In genomic region chr1:232627645-232628334, GRCh38 we compare ENCODE assay signal across 8 cellular contexts. TPM values are rescaled to one million over a fixed set of nuclear protein-coding genes. Genes with fewer than 3 reads are reported as not detected.
DNase-seq lines count a peak whose midpoint lies in the region; ATAC-seq and TF ChIP-seq lines count a peak whose summit lies in the region.

No MANE protein-coding gene starts in this region.

- POLR2A ChIA-PET in CD8-positive, alpha-beta memory T cell (lab: Charles Lee): no interaction called here

- no peaks in the 10 kb centered on the region for H3K36me3 ChIP-seq in CD8-positive, alpha-beta memory T cell (ENCODE audit: insufficient read depth, low read length)
- H3K36me3 ChIP-seq in duodenal mucosa (ENCODE audit: control insufficient read depth in 1 of 2, insufficient read depth in 2 of 2, low read length in 2 of 2): no peaks in the 10 kb centered on the region

- no peak overlapping the region for H3K4me3 ChIP-seq in CD8-positive, alpha-beta memory T cell (ENCODE audit: low read length)
- H3K4me3 ChIP-seq in duodenal mucosa (ENCODE audit: low read depth in 1 of 2, low read length in 2 of 2): peak overlapping the region; percentile 22 to 75

- peak in 2 of 5 donors; percentile 30 to 44 for DNase-seq in CD8-positive, alpha-beta memory T cell
- peak; percentile 73 for DNase-seq in NCI-H774 (lab: John Stamatoyannopoulos, UW)
- no peak for DNase-seq in neural crest cell (ENCODE audit: low read depth, low spot score)
- DNase-seq in HK-2 (ENCODE audit: unreplicated experiment): no peak

- TF ChIP-seq CTCF in neural crest cell (conservative IDR thresholded peaks at IDR 0.05): peak; percentile 73

- no peaks in the 10 kb centered on the region for H3K9me3 ChIP-seq in CD8-positive, alpha-beta memory T cell (ENCODE audit: low read length)
- H3K9me3 ChIP-seq in duodenal mucosa (ENCODE audit: control insufficient read depth in 1 of 2, low read length in 2 of 2): no peaks in the 10 kb centered on the region

- H3K4me1 Mint-ChIP-seq in CD8-positive, alpha-beta memory T cell: peaks cover 26 to 45% (median 30%) of the 10 kb centered on the region in 3 donors
- H3K4me1 Mint-ChIP-seq in neural crest cell: peaks cover 61% of the 10 kb centered on the region

- H3K4me1 ChIP-seq in CD8-positive, alpha-beta memory T cell (ENCODE audit: insufficient read depth, low read length): peaks cover 9% of the 10 kb centered on the region
- peaks cover 26 to 38% of the 10 kb centered on the region in 2 donors for H3K4me1 ChIP-seq in duodenal mucosa (ENCODE audit: control insufficient read depth in 1 of 2, insufficient read depth in 2 of 2, low read length in 2 of 2)

- H3K36me3 Mint-ChIP-seq in CD8-positive, alpha-beta memory T cell: peaks cover 0 to 3% (median 0%) of the 10 kb centered on the region in 3 donors
- H3K36me3 Mint-ChIP-seq in neural crest cell (ENCODE audit: low read depth): no peaks in the 10 kb centered on the region

- no peaks in the 10 kb centered on the region for H3K27me3 ChIP-seq in CD8-positive, alpha-beta memory T cell (ENCODE audit: insufficient read depth, low read length, poor library complexity, severe bottlenecking)
- H3K27me3 ChIP-seq in duodenal mucosa (ENCODE audit: control insufficient read depth in 1 of 2, insufficient read depth in 2 of 2, low read length in 2 of 2): no peaks in the 10 kb centered on the region

- ATAC-seq in HG03342 (IDR thresholded peaks at IDR 0.05; ENCODE audit: unreplicated experiment) (peak; percentile 25), HG02840 (IDR thresholded peaks at IDR 0.05; ENCODE audit: low FRiP score, unreplicated experiment) (no peak), GM18873 (IDR thresholded peaks at IDR 0.05; ENCODE audit: low FRiP score, unreplicated experiment) (no peak)

- H3K9ac ChIP-seq in duodenal mucosa (ENCODE audit: low read depth in 1 of 2, low read length in 2 of 2): peak overlapping the region in 1 of 2 donors; percentile 15

- peak overlapping the region in 5 of 7 donors; percentile 53 to 95 (median 92) for H3K4me3 Mint-ChIP-seq in CD8-positive, alpha-beta memory T cell
- peak overlapping the region; percentile 94 for H3K4me3 Mint-ChIP-seq in neural crest cell

- peaks cover 16 to 35% of the 10 kb centered on the region in 2 donors for H3K27me3 Mint-ChIP-seq in CD8-positive, alpha-beta memory T cell
- no peaks in the 10 kb centered on the region for H3K27me3 Mint-ChIP-seq in neural crest cell (ENCODE audit: low read depth)

- no peaks in the 10 kb centered on the region for H3K9me3 Mint-ChIP-seq in CD8-positive, alpha-beta memory T cell
- H3K9me3 Mint-ChIP-seq in neural crest cell: no peaks in the 10 kb centered on the region

- H3K27ac Mint-ChIP-seq in CD8-positive, alpha-beta memory T cell: peak overlapping the region in 5 of 8 donors; percentile 2 to 78 (median 13)
- no peak overlapping the region for H3K27ac Mint-ChIP-seq in neural crest cell (ENCODE audit: unreplicated experiment)

- CTCF ChIA-PET in CD8-positive, alpha-beta memory T cell (lab: Charles Lee): interaction anchor here (0.8 to 2.5 kb wide), 14 partner anchors 9 to 872 kb away, joined by 3 to 22 read pairs (median 4); no protein-coding TSS in a partner anchor

- no peak overlapping the region for H3K27ac ChIP-seq in CD8-positive, alpha-beta memory T cell (ENCODE audit: low read depth, low read length)
- H3K27ac ChIP-seq in duodenal mucosa (ENCODE audit: low read depth, low read length): no peak overlapping the region

RNA-seq across cellular contexts. Expression of gene SIPA1L2, which starts 2.1 kb away (rescaled TPM):
- total RNA-seq in CD8-positive, alpha-beta memory T cell: 10 to 100 TPM in 1 of 2 experiments, 1 to 10 TPM in 1; 10.0 to 12.2 TPM
- polyA plus RNA-seq in CD8-positive, alpha-beta memory T cell: 1.4 TPM
- 34.5 and 38.7 TPM in 2 replicates for total RNA-seq in neural crest cell
